Comparison of ENCODE assay signal across 12 cellular contexts in the genomic region with DNA sequence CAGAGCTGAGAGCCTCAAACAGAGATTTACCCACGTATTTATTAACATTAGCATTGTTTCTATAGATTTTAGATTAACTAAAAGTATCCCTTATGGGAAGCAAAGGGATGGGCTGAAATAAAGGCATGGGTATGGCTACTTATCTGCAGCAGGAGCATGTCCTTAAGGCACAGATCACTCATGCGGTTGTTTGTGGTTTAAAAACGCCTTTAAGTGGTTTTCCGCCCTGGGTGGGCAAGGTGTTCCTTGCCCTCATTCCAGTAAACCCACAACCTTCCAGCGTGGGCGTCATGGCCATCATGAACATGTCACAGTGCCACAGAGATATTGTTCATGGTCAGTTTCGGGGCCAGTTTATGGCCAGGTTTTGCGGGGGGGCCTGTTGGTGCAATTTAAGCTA. TPM values are rescaled to one million over a fixed set of nuclear protein-coding genes. Genes with fewer than 3 reads are reported as not detected.
"Had no signal": no experiment of that assay in that cellular context is flagged by ENCODE, and none has a peak within 500 bp of the region (broad histone marks: within the 10 kb centered on the region; RNA-seq: fewer than 3 reads in every experiment).

No MANE protein-coding gene starts in this region.

RNA-seq across cellular contexts. Expression of a gene that starts 18.2 kb away (rescaled TPM):
- total RNA-seq: activated CD4-positive, alpha-beta memory T cell treated with anti-CD3 and anti-CD28 coated beads, Interleukin-2, amount 10 ng/mL, durations not matched to agents 7 days and 5 days; activated CD4-positive, alpha-beta T cell treated with anti-CD3 and anti-CD28 coated beads for 36 hours; activated CD4-positive, alpha-beta T cell treated with anti-CD3 and anti-CD28 coated beads, Interleukin-2, amount 10 ng/mL, durations not matched to agents 7 days and 5 days; activated CD8-positive, alpha-beta memory T cell treated with anti-CD3 and anti-CD28 coated beads, Interleukin-2, amount 10 ng/mL, durations not matched to agents 7 days and 5 days; activated CD8-positive, alpha-beta T cell treated with anti-CD3 and anti-CD28 coated beads, Interleukin-2, amount 10 ng/mL, durations not matched to agents 7 days and 5 days; activated naive CD8-positive, alpha-beta T cell treated with anti-CD3 and anti-CD28 coated beads, Interleukin-2, amount 10 ng/mL, durations not matched to agents 7 days and 5 days; activated T-helper 2 cell treated with anti-CD3 and anti-CD28 coated beads, Interferon-gamma antibody, Interleukin-2, Interleukin-4, amounts not matched to agents 10 μg/mL and 5 μg/mL and 100 μg/mL, durations not matched to agents 14 hours and 24 hours and 36 hours; ascending aorta; breast epithelium; cardiac septum; cerebellum; WTC11 had no signal
